In genomic region chr2:172929644-172930043, GRCh38 we compare ENCODE assay signal across 21 cellular contexts.
DNase-seq lines count a peak whose midpoint lies in the region; ATAC-seq and TF ChIP-seq lines count a peak whose summit lies in the region.
"Had no signal": no experiment of that assay in that cellular context is flagged by ENCODE, and none has a peak within 500 bp of the region (broad histone marks: within the 10 kb centered on the region; RNA-seq: fewer than 3 reads in every experiment).

No MANE protein-coding gene starts in this region.

- H3K4me2 ChIP-seq in mammary epithelial cell (ENCODE audit: insufficient read depth, low read depth, low read length): no peak overlapping the region

- H3K4me3 Mint-ChIP-seq in MCF 10A (ENCODE audit: unreplicated experiment): no peak overlapping the region
- H3K4me3 Mint-ChIP-seq: CD4-positive, alpha-beta memory T cell; IgD-negative memory B cell had no signal

- dilution Hi-C loops in mammary epithelial cell (cut with HindIII; ENCODE audit: low sequenced_read_pairs): no loop called here

- POLR2A ChIA-PET in MCF 10A (lab: Yijun Ruan, JAX): interaction anchor here (1.5 kb wide), 1 partner anchor 72 kb away, joined by 3 read pairs; no protein-coding TSS in a partner anchor

- H3K79me2 ChIP-seq in mammary epithelial cell (ENCODE audit: insufficient read depth, low read length): no peaks in the 10 kb centered on the region

- no peaks in the 10 kb centered on the region for H3K9me3 Mint-ChIP-seq in MCF 10A (ENCODE audit: unreplicated experiment)
- H3K9me3 Mint-ChIP-seq: CD4-positive, alpha-beta memory T cell; IgD-negative memory B cell had no signal

- TF ChIP-seq POLR2A in esophagus squamous epithelium (IDR thresholded peaks at IDR 0.05) (no peak), vagina (IDR thresholded peaks at IDR 0.05) (no peak)

- peaks cover 41% of the 10 kb centered on the region for H3K4me1 Mint-ChIP-seq in MCF 10A (ENCODE audit: insufficient read depth, unreplicated experiment)

- no peak overlapping the region for H3K27ac ChIP-seq in mammary epithelial cell (ENCODE audit: insufficient read depth, low read depth, low read length)
- peak overlapping the region in 3 of 4 donors; percentile 57 to 66 (median 65) for H3K27ac ChIP-seq in esophagus squamous epithelium
- peak overlapping the region; percentile 30 for H3K27ac ChIP-seq in right cardiac atrium (ENCODE audit: low read length)
- H3K27ac ChIP-seq in vagina: peak overlapping the region; percentile 43
- H3K27ac ChIP-seq: psoas muscle had no signal

- no TSS peak for BruUV-seq in MCF 10A (replicated peaks; lab: Mats Ljungman, UMichigan)
- no TSS peak for BruUV-seq in mammary epithelial cell (replicated peaks; lab: Mats Ljungman, UMichigan)

- no peak overlapping the region for H3K27ac Mint-ChIP-seq in MCF 10A (ENCODE audit: low read depth, unreplicated experiment)
- H3K27ac Mint-ChIP-seq: CD4-positive, alpha-beta memory T cell; IgD-negative memory B cell had no signal

- H3K27me3 ChIP-seq in mammary epithelial cell (ENCODE audit: insufficient read depth, low read length) (no peaks in the 10 kb centered on the region), esophagus squamous epithelium (no peaks in the 10 kb centered on the region), right cardiac atrium (ENCODE audit: control insufficient read depth, insufficient read depth) (no peaks in the 10 kb centered on the region), vagina (no peaks in the 10 kb centered on the region)
- H3K27me3 ChIP-seq: tibial nerve had no signal

- no peaks in the 10 kb centered on the region for H3K27me3 Mint-ChIP-seq in MCF 10A (ENCODE audit: insufficient read depth, unreplicated experiment)

- DNase-seq in MCF 10A (ENCODE audit: unreplicated experiment) (peak; percentile 53), mammary epithelial cell (no peak), esophagus squamous epithelium (lab: John Stamatoyannopoulos, UW) (no peak), right cardiac atrium (no peak), vagina (ENCODE audit: extremely low spot score in 2 of 2) (no peak), NCI-H526 treated with DMSO at 0.1 percent for 48 hours (lab: John Stamatoyannopoulos, UW) (no peak), NCI-H1092 (lab: John Stamatoyannopoulos, UW) (no peak)
- DNase-seq: 8988T; activated CD4-positive, alpha-beta T cell treated with anti-CD3 and anti-CD28 coated beads, Interleukin-2, amount 50 U/mL, for 48 hours; activated CD4-positive, CD25-positive, alpha-beta regulatory T cell; CD4-positive, alpha-beta memory T cell; HCEC 1CT; NCI-H1436 treated with DMSO at 0.1 percent for 48 hours; NCI-H524; psoas muscle; stimulated activated CD4-positive, alpha-beta T cell treated with anti-CD3 and anti-CD28 coated beads, Interleukin-4, amount 100 ng/mL, for 24 hours; stimulated activated naive CD4-positive, alpha-beta T cell treated with Interleukin-2 at 50 U/mL for 16 hours; T1000 had no signal

- no peak overlapping the region for H3K4me3 ChIP-seq in mammary epithelial cell (replicated peaks in 1 of 3; ENCODE audit: insufficient read depth in 1 of 3, low read depth in 2 of 3, low read length in 3 of 3)
- H3K4me3 ChIP-seq in esophagus squamous epithelium: no peak overlapping the region
- H3K4me3 ChIP-seq in right cardiac atrium (ENCODE audit: low read length): no peak overlapping the region
- no peak overlapping the region for H3K4me3 ChIP-seq in vagina
- H3K4me3 ChIP-seq: psoas muscle, tibial nerve had no signal

- H3K36me3 Mint-ChIP-seq in MCF 10A (ENCODE audit: insufficient read depth, unreplicated experiment): no peaks in the 10 kb centered on the region
- H3K36me3 Mint-ChIP-seq: CD4-positive, alpha-beta memory T cell had no signal

- H3K36me3 ChIP-seq in mammary epithelial cell (ENCODE audit: insufficient read depth, low read length) (no peaks in the 10 kb centered on the region), esophagus squamous epithelium (no peaks in the 10 kb centered on the region), vagina (no peaks in the 10 kb centered on the region)
- H3K36me3 ChIP-seq: tibial nerve had no signal

- in situ Hi-C loops in mammary epithelial cell (cut with MboI; ENCODE audit: low sequenced_read_pairs in 2 of 2): loop anchor here (5.0 kb wide), 2 partner anchors 117 to 122 kb away; no protein-coding TSS in a partner anchor

- H3K4me1 ChIP-seq in mammary epithelial cell (ENCODE audit: insufficient read depth, low read length) (peaks cover 4% of the 10 kb centered on the region), esophagus squamous epithelium (peaks cover 0 to 53% (median 24%) of the 10 kb centered on the region in 3 donors), right cardiac atrium (ENCODE audit: control insufficient read depth, insufficient read depth, low read length) (peaks cover 10% of the 10 kb centered on the region), vagina (peaks cover 20% of the 10 kb centered on the region)
- H3K4me1 ChIP-seq: psoas muscle had no signal

- CTCF ChIA-PET in MCF 10A (lab: Yijun Ruan, JAX) (interaction anchor here (0.9 to 6.8 kb wide), 7 partner anchors 9 to 122 kb away, joined by 3 to 141 read pairs (median 8); no protein-coding TSS in a partner anchor), mammary epithelial cell (lab: Charles Lee; ENCODE audit: low non-redundant PET) (interaction anchor here (0.7 kb wide), 1 partner anchor 73 kb away, joined by 3 read pairs; no protein-coding TSS in a partner anchor)

- intact Hi-C loops in MCF 10A (cut with micrococcal nuclease) (no loop called here), mammary epithelial cell (cut with micrococcal nuclease) (no loop called here), esophagus squamous epithelium (cut with DNase I) (loop anchor here (5.0 to 10.0 kb wide), 2 partner anchors 65 to 122 kb away; no protein-coding TSS in a partner anchor), right cardiac atrium (cut with DNase I) (loop anchor here (5.0 kb wide), 3 partner anchors 62 to 122 kb away; no protein-coding TSS in a partner anchor), vagina (cut with DNase I) (loop anchor here (5.0 to 10.0 kb wide), 2 partner anchors 65 to 122 kb away; no protein-coding TSS in a partner anchor)

- no peaks in the 10 kb centered on the region for H4K20me1 ChIP-seq in mammary epithelial cell (ENCODE audit: insufficient read depth, low read length)

- H3K9ac ChIP-seq in mammary epithelial cell (ENCODE audit: insufficient read depth, low read length): no peak overlapping the region

- TF ChIP-seq CTCF in MCF 10A (IDR thresholded peaks at IDR 0.05; ENCODE audit: unreplicated experiment) (no peak), mammary epithelial cell (conservative IDR thresholded peaks at IDR 0.05 in 1 of 2, IDR thresholded peaks at IDR 0.05 in 1 of 2; ENCODE audit: extremely low read depth in 1 of 2, insufficient read depth in 1 of 2, low read depth in 1 of 2, low read length in 2 of 2) (no peak), esophagus squamous epithelium (IDR thresholded peaks at IDR 0.05) (no peak), vagina (IDR thresholded peaks at IDR 0.05) (no peak)

- ATAC-seq in right cardiac atrium (peak in 1 of 2 donors; percentile 10), GM18867 (IDR thresholded peaks at IDR 0.05; ENCODE audit: unreplicated experiment) (no peak)

- WGBS in mammary epithelial cell (ENCODE audit: low coverage, missing lambda C conversion rate): 83% methylated on average over 2 of the region's 2 CpGs
- WGBS in esophagus squamous epithelium, 2 donors: 28 to 51% methylated on average over 2 of the region's 2 CpGs
- WGBS in right cardiac atrium: 81% methylated on average over 2 of the region's 2 CpGs

- H2AFZ ChIP-seq in mammary epithelial cell (ENCODE audit: low read depth, low read length): no peak overlapping the region

- no peaks in the 10 kb centered on the region for H3K9me3 ChIP-seq in mammary epithelial cell (replicated peaks; ENCODE audit: insufficient read depth, low read length)
- no peaks in the 10 kb centered on the region for H3K9me3 ChIP-seq in esophagus squamous epithelium
- no peaks in the 10 kb centered on the region for H3K9me3 ChIP-seq in right cardiac atrium (ENCODE audit: control insufficient read depth, low read length)
- no peaks in the 10 kb centered on the region for H3K9me3 ChIP-seq in vagina
- H3K9me3 ChIP-seq: psoas muscle, tibial nerve had no signal

Comparison
In these comparisons a context has a peak if more than half of its experiments do, and no peak if none do; other contexts are left out.
1. intact Hi-C loops: an anchor here in esophagus squamous epithelium (5.0 to 10.0 kb wide), right cardiac atrium (5.0 kb wide) and vagina (5.0 to 10.0 kb wide); none called in MCF 10A and mammary epithelial cell.